8 cellular contexts compared by ENCODE assay signal in the genomic region with DNA sequence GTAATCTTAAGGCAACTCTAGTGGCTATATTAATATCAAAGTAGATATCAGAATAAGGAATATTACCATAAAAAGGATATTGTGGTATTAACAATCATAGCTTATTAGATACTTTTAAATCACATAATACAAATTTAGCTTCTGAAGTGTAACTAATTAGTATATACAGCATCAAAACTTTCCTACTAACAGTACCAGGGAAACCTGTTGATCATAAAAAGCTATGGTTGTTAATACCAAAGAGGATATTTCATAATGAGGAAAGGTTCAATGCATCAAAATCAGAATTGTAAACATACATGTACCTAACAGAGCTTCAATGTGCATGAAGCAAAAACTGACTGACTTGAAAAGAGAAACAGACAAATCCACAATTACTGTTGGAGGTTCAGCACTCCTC. TPM values are rescaled to one million over a fixed set of nuclear protein-coding genes. Genes with fewer than 3 reads are reported as not detected.
"Had no signal": no experiment of that assay in that cellular context is flagged by ENCODE, and none has a peak within 500 bp of the region (broad histone marks: within the 10 kb centered on the region; RNA-seq: fewer than 3 reads in every experiment).

No MANE protein-coding gene starts in this region.

- ATAC-seq: GM23338, HepG2 had no signal

- H2AFZ ChIP-seq: GM23338 had no signal

- H3K4me2 ChIP-seq: GM23338 had no signal

- DNase-seq: H9, HCEC 1CT, HFFc6 had no signal

- H3K27ac ChIP-seq: HL-60 had no signal

- FAIRE-seq: H1, H54, HepG2 had no signal

- H3K4me3 ChIP-seq: GM23338 had no signal

RNA-seq across cellular contexts. Expression of a gene that starts 33.4 kb away (rescaled TPM):
- total RNA-seq: GM23338 had no signal
